In the genomic region with DNA sequence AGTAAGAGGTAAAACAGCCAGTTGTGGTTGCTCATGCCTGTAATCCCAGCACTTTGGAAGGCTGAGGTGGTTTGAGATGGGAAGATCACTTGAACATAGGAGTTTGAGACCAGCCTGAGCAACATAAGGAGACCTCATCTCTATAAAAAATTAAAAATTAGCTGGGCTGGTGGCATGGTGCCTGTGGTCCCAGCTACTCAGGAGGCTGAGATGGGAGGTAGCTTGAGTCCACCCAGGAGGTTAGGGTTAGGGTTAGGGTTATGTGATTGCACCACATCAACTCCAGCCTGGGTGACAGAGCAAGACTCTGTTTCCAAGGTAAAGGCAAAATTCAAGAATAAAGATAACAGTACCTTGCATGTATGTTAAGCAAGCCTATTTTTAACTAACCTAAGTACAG, we compare ENCODE assay signal across 12 cellular contexts. TPM values are rescaled to one million over a fixed set of nuclear protein-coding genes. Genes with fewer than 3 reads are reported as not detected.
DNase-seq lines count a peak whose midpoint lies in the region; ATAC-seq and TF ChIP-seq lines count a peak whose summit lies in the region.
"Had no signal": no experiment of that assay in that cellular context is flagged by ENCODE, and none has a peak within 500 bp of the region (broad histone marks: within the 10 kb centered on the region; RNA-seq: fewer than 3 reads in every experiment).

No MANE protein-coding gene starts in this region.

- no peaks in the 10 kb centered on the region for H3K27me3 Mint-ChIP-seq in activated T-cell treated with anti-CD3 and anti-CD28 coated beads, Interleukin-2, amount 50 U/mL, for 72 hours (ENCODE audit: low read depth)
- no peaks in the 10 kb centered on the region for H3K27me3 Mint-ChIP-seq in T-helper 17 cell

- peaks cover 74% of the 10 kb centered on the region for H3K4me1 Mint-ChIP-seq in activated T-cell treated with anti-CD3 and anti-CD28 coated beads, Interleukin-2, amount 50 U/mL, for 72 hours (ENCODE audit: low read depth)
- peaks cover 34% of the 10 kb centered on the region for H3K4me1 Mint-ChIP-seq in T-helper 17 cell
- H3K4me1 Mint-ChIP-seq: nephron had no signal

- peaks cover 11 to 17% of the 10 kb centered on the region in 2 donors for H3K36me3 Mint-ChIP-seq in activated T-cell treated with anti-CD3 and anti-CD28 coated beads, Interleukin-2, amount 50 U/mL, for 72 hours (ENCODE audit: insufficient read depth in 2 of 2)
- H3K36me3 Mint-ChIP-seq in T-helper 17 cell (ENCODE audit: low read depth) = no peaks in the 10 kb centered on the region

- H3K4me1 ChIP-seq in left lung = peaks cover 0 to 10% of the 10 kb centered on the region in 2 donors
- no peaks in the 10 kb centered on the region for H3K4me1 ChIP-seq in transverse colon

- TF ChIP-seq EP300 in transverse colon (IDR thresholded peaks at IDR 0.05; ENCODE audit: low read depth) = no peak

- peak overlapping the region; percentile 60 to 75 for H3K27ac ChIP-seq in left lung
- peak overlapping the region in 3 of 4 donors; percentile 19 to 73 (median 28) for H3K27ac ChIP-seq in transverse colon

- ATAC-seq in activated T-cell treated with anti-CD3 and anti-CD28 coated beads, Interleukin-2, amount 50 U/mL, for 72 hours (replicated peaks in 1 of 2) = no peak
- ATAC-seq in T-helper 17 cell (no peak), left lung (peak; percentile 42)
- ATAC-seq: SK-N-SH treated with all-trans-retinoic acid at 6 μM for 48 hours had no signal

- no peaks in the 10 kb centered on the region for H3K9me3 ChIP-seq in T-helper 17 cell (ENCODE audit: control insufficient read depth, low read length, poor library complexity, severe bottlenecking)
- H3K9me3 ChIP-seq in left lung = no peaks in the 10 kb centered on the region
- H3K9me3 ChIP-seq in transverse colon = no peaks in the 10 kb centered on the region

- peak overlapping the region in 1 of 2 donors; percentile 38 for H3K4me3 ChIP-seq in left lung
- peak overlapping the region in 1 of 4 donors; percentile 19 for H3K4me3 ChIP-seq in transverse colon

- TF ChIP-seq CTCF in left lung (IDR thresholded peaks at IDR 0.05) = no peak
- no peak for TF ChIP-seq CTCF in transverse colon (IDR thresholded peaks at IDR 0.05)

- TF ChIP-seq POLR2A in transverse colon (IDR thresholded peaks at IDR 0.05) = no peak

- peaks cover 4% of the 10 kb centered on the region in 2 donors for H3K9me3 Mint-ChIP-seq in activated T-cell treated with anti-CD3 and anti-CD28 coated beads, Interleukin-2, amount 50 U/mL, for 72 hours

- H3K27ac Mint-ChIP-seq in activated T-cell treated with anti-CD3 and anti-CD28 coated beads, Interleukin-2, amount 50 U/mL, for 72 hours = peak overlapping the region; percentile 95
- H3K27ac Mint-ChIP-seq in T-helper 17 cell = peak overlapping the region; percentile 97
- H3K27ac Mint-ChIP-seq: nephron had no signal

- no peak for DNase-seq in activated T-cell treated with anti-CD3 and anti-CD28 coated beads, Interleukin-2, amount 50 U/mL, for 72 hours
- DNase-seq in activated T-cell treated with anti-CD3 and anti-CD28 coated beads, Interleukin-2, amount 50 U/mL, for 48 hours = no peak
- DNase-seq in T-helper 17 cell = no peak
- DNase-seq in left lung = no peak
- DNase-seq in transverse colon = no peak
- DNase-seq in NCI-H2227 (lab: John Stamatoyannopoulos, UW; ENCODE audit: unreplicated experiment) = no peak
- no peak for DNase-seq in epidermal melanocyte (ENCODE audit: insufficient read length, low spot score)
- no peak for DNase-seq in foreskin melanocyte
- DNase-seq: anterior cingulate cortex, dorsolateral prefrontal cortex had no signal

- intact Hi-C loops in left lung (cut with DNase I) = no loop called here
- intact Hi-C loops in transverse colon (cut with DNase I; ENCODE audit: low total_unique reads) = no loop called here

- H3K36me3 ChIP-seq in left lung = no peaks in the 10 kb centered on the region
- no peaks in the 10 kb centered on the region for H3K36me3 ChIP-seq in transverse colon

- H3K4me3 Mint-ChIP-seq in activated T-cell treated with anti-CD3 and anti-CD28 coated beads, Interleukin-2, amount 50 U/mL, for 72 hours = peak overlapping the region; percentile 78 to 89
- H3K4me3 Mint-ChIP-seq in T-helper 17 cell = peak overlapping the region; percentile 92
- H3K4me3 Mint-ChIP-seq: nephron had no signal

- in situ Hi-C loops in transverse colon (cut with MboI; ENCODE audit: low pct_ligation_motif_present in 1 of 4, low pct_unique_long_range_greater_than_20kb in 1 of 4, low sequenced_read_pairs in 3 of 4) = no loop called here

- H3K27me3 ChIP-seq in left lung (no peaks in the 10 kb centered on the region), transverse colon (no peaks in the 10 kb centered on the region)
- H3K27me3 ChIP-seq: dorsolateral prefrontal cortex had no signal

RNA-seq across cellular contexts. Expression of gene SAMSN1, which starts 3.5 kb away (rescaled TPM):
- 10 to 100 TPM; 65.4 to 69.1 TPM for total RNA-seq in activated T-cell treated with anti-CD3 and anti-CD28 coated beads, Interleukin-2, amount 50 U/mL, for 72 hours
- total RNA-seq in T-helper 17 cell (10 to 100 TPM; 33.7 to 64.9 TPM), left lung (10 to 100 TPM in 1 of 2 donors, 1 to 10 TPM in 1; 9.9 to 45.7 TPM), transverse colon (1 to 10 TPM; 1.6 to 9.5 (median 5.2) TPM)
